8 cellular contexts compared by ENCODE assay signal in genomic region chr16:27867122-27868110, GRCh38.
DNase-seq lines count a peak whose midpoint lies in the region; ATAC-seq and TF ChIP-seq lines count a peak whose summit lies in the region.

No MANE protein-coding gene starts in this region.

- H2AFZ ChIP-seq in HCT116 (ENCODE audit: low read depth, low read length, poor library complexity, severe bottlenecking): peak overlapping the region; percentile 56

- peaks cover 0 to 9% (median 0%) of the 10 kb centered on the region in 3 donors for H3K27me3 Mint-ChIP-seq in CD14-positive monocyte (ENCODE audit: low read depth in 3 of 3)

- intact Hi-C loops in CD14-positive monocyte (cut with micrococcal nuclease): no loop called here
- intact Hi-C loops in HCT116 (cut with micrococcal nuclease): loop anchor here (1.0 to 5.0 kb wide), 3 partner anchors 229 to 350 kb away; no protein-coding TSS in a partner anchor
- intact Hi-C loops in posterior vena cava (cut with DNase I): no loop called here

- H3K27ac Mint-ChIP-seq in CD14-positive monocyte: no peak overlapping the region

- CTCF ChIA-PET in HCT116 (lab: Charles Lee): interaction anchor here (0.5 to 2.7 kb wide), 35 partner anchors 8 to 462 kb away, joined by 3 to 36 read pairs (median 4); partner anchors contain the start of genes GTF3C1 and KATNIP

- DNase-seq in CD14-positive monocyte (ENCODE audit: low spot score): no peak
- DNase-seq in HCT116 (ENCODE audit: low read depth, low spot score): peak; percentile 86
- DNase-seq in Peyer's patch: peak; percentile 17 to 75 (median 65)
- DNase-seq in activated T-cell treated with anti-CD3 and anti-CD28 coated beads, Interleukin-2, amount 50 U/mL, for 48 hours: peak; percentile 76 to 77
- DNase-seq in posterior vena cava (ENCODE audit: low spot score): peak; percentile 87
- no peak for DNase-seq in NCI-H446 treated with DMSO at 0.1 percent for 48 hours (lab: John Stamatoyannopoulos, UW)

- H3K4me1 ChIP-seq in HCT116 (ENCODE audit: control insufficient read depth in 1 of 2, insufficient read depth in 2 of 2, low read length in 2 of 2) (peaks cover 2 to 6% of the 10 kb centered on the region in 2 experiments; a peak in 3 of 4 replicates), Peyer's patch (no peaks in the 10 kb centered on the region), gastroesophageal sphincter (no peaks in the 10 kb centered on the region)

- H3K9me3 ChIP-seq in HCT116 (ENCODE audit: control insufficient read depth in 1 of 2, insufficient read depth in 1 of 2, low read depth in 1 of 2, low read length in 2 of 2): peaks cover 0 to 8% of the 10 kb centered on the region in 2 experiments; a peak in 1 of 4 replicates
- H3K9me3 ChIP-seq in Peyer's patch: peaks cover 0 to 6% (median 3%) of the 10 kb centered on the region in 4 donors
- H3K9me3 ChIP-seq in gastroesophageal sphincter: peaks cover 0 to 42% (median 0%) of the 10 kb centered on the region in 3 donors

- TF ChIP-seq CTCF in CD14-positive monocyte (IDR thresholded peaks at IDR 0.05) (peak; percentile 65), HCT116 (IDR thresholded peaks at IDR 0.05 in 2 of 3, conservative IDR thresholded peaks at IDR 0.05 in 1 of 3; ENCODE audit: borderline replicate concordance in 1 of 3, insufficient read depth in 1 of 3, low read depth in 2 of 3, low read length in 2 of 3) (peak; percentile 73 to 79 (median 77)), Peyer's patch (IDR thresholded peaks at IDR 0.05) (peak in 4 of 6 experiments; percentile 18 to 39 (median 30)), gastroesophageal sphincter (IDR thresholded peaks at IDR 0.05) (peak in 1 of 4 experiments; percentile 47)

- RAD21 ChIA-PET in HCT116 (lab: Charles Lee; ENCODE audit: low non-redundant PET in 1 of 2, low total read pairs in 2 of 2, uncharacterized antibody in 2 of 2, unreplicated experiment in 2 of 2): interaction anchor here (0.6 to 1.6 kb wide), 14 partner anchors 23 to 350 kb away, joined by 3 to 11 read pairs (median 4); partner anchors contain the start of genes GTF3C1 (in 1 of the 2) and KATNIP (in 1 of the 2)

- H4K20me1 ChIP-seq in HCT116 (ENCODE audit: insufficient read depth): no peaks in the 10 kb centered on the region

- H3K27me3 ChIP-seq in HCT116 (ENCODE audit: insufficient read depth, low read length) (0 out of 2 replicates have a peak, but pooled peaks cover 2% of the 10 kb centered on the region), Peyer's patch (no peaks in the 10 kb centered on the region), gastroesophageal sphincter (no peaks in the 10 kb centered on the region)

- TF ChIP-seq RAD21 in HCT116 (IDR thresholded peaks at IDR 0.05; ENCODE audit: low read depth): peak; percentile 86

- peaks cover 6% of the 10 kb centered on the region for H3K4me1 Mint-ChIP-seq in CD14-positive monocyte

- no peaks in the 10 kb centered on the region for H3K36me3 Mint-ChIP-seq in CD14-positive monocyte

- no TSS peak for BruUV-seq in HCT116 (replicated peaks; lab: Mats Ljungman, UMichigan)

- H3K4me3 ChIP-seq in HCT116 (replicated peaks in 1 of 2; ENCODE audit: low read depth in 1 of 2, low read length in 2 of 2) (no peak overlapping the region), Peyer's patch (no peak overlapping the region), gastroesophageal sphincter (no peak overlapping the region)

- POLR2A ChIA-PET in HCT116 (lab: Charles Lee): no interaction called here

- no peaks in the 10 kb centered on the region for H3K79me2 ChIP-seq in HCT116 (ENCODE audit: insufficient read depth, low read length)

- no peaks in the 10 kb centered on the region for H3K9me2 ChIP-seq in HCT116 (ENCODE audit: insufficient read depth)

- 40 to 52% methylated on average over 8 to 11 of the region's 19 CpGs for WGBS in gastroesophageal sphincter (ENCODE audit: low coverage in 1 of 2), 2 donors

- H3K36me3 ChIP-seq in HCT116 (ENCODE audit: control insufficient read depth in 1 of 2, insufficient read depth in 2 of 2, low read length in 2 of 2) (no peaks in the 10 kb centered on the region), Peyer's patch (no peaks in the 10 kb centered on the region), gastroesophageal sphincter (no peaks in the 10 kb centered on the region)

- H3K4me2 ChIP-seq in HCT116 (ENCODE audit: low read length): peak overlapping the region; percentile 57

- ATAC-seq in HCT116 (peak; percentile 96), gastroesophageal sphincter (peak; percentile 10), HG02938 (IDR thresholded peaks at IDR 0.05; ENCODE audit: unreplicated experiment) (no peak)

- no peak for TF ChIP-seq EP300 in gastroesophageal sphincter (IDR thresholded peaks at IDR 0.05)

- TF ChIP-seq POLR2A in HCT116 (IDR thresholded peaks at IDR 0.05; ENCODE audit: borderline replicate concordance, extremely low read depth, insufficient read depth, insufficient read length) (no peak), Peyer's patch (IDR thresholded peaks at IDR 0.05) (no peak), gastroesophageal sphincter (IDR thresholded peaks at IDR 0.05) (no peak)

- H3K9ac ChIP-seq in HCT116 (ENCODE audit: low read length): no peak overlapping the region

- H3K9me3 Mint-ChIP-seq in CD14-positive monocyte: peaks cover 8 to 29% (median 15%) of the 10 kb centered on the region in 7 donors

- peak overlapping the region; percentile 34 for H3K27ac ChIP-seq in HCT116 (ENCODE audit: low read depth, low read length)
- no peak overlapping the region for H3K27ac ChIP-seq in Peyer's patch
- H3K27ac ChIP-seq in gastroesophageal sphincter: no peak overlapping the region

- H3K4me3 Mint-ChIP-seq in CD14-positive monocyte: no peak overlapping the region

TF ChIP-seq in HCT116, 20 proteins besides CTCF, POLR2A, EP300 and RAD21:
- TF ChIP-seq, protein P1, sequence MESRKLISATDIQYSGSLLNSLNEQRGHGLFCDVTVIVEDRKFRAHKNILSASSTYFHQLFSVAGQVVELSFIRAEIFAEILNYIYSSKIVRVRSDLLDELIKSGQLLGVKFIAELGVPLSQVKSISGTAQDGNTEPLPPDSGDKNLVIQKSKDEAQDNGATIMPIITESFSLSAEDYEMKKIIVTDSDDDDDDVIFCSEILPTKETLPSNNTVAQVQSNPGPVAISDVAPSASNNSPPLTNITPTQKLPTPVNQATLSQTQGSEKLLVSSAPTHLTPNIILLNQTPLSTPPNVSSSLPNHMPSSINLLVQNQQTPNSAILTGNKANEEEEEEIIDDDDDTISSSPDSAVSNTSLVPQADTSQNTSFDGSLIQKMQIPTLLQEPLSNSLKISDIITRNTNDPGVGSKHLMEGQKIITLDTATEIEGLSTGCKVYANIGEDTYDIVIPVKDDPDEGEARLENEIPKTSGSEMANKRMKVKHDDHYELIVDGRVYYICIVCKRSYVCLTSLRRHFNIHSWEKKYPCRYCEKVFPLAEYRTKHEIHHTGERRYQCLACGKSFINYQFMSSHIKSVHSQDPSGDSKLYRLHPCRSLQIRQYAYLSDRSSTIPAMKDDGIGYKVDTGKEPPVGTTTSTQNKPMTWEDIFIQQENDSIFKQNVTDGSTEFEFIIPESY (IDR thresholded peaks at IDR 0.05; ENCODE audit: extremely low read depth, insufficient replicate concordance, low read length): peak; percentile 92
- TF ChIP-seq POLR2AphosphoS5 (IDR thresholded peaks at IDR 0.05; ENCODE audit: low read depth, low read length) (peak; percentile 46; the same call in 1 of the 2 replicates), ZNF274 (IDR thresholded peaks at IDR 0.05; ENCODE audit: low read depth, low read length) (no peak), SP1 (IDR thresholded peaks at IDR 0.05; ENCODE audit: low read depth) (peak; percentile 57), YY1 (IDR thresholded peaks at IDR 0.05; ENCODE audit: extremely low read depth, insufficient replicate concordance, low read depth, low read length) (peak; percentile 41), JUND (IDR thresholded peaks at IDR 0.05) (no peak), ZFX (IDR thresholded peaks at IDR 0.05) (peak; percentile 62; the same call in 1 of the 2 replicates), ELF1 (IDR thresholded peaks at IDR 0.05; ENCODE audit: borderline replicate concordance, low read depth) (peak; percentile 52), REST (IDR thresholded peaks at IDR 0.05; ENCODE audit: low read depth) (no peak)
- TF ChIP-seq, protein P2, sequence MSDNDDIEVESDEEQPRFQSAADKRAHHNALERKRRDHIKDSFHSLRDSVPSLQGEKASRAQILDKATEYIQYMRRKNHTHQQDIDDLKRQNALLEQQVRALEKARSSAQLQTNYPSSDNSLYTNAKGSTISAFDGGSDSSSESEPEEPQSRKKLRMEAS (IDR thresholded peaks at IDR 0.05): no peak

Comparison
In these comparisons a context has a peak if more than half of its experiments do, and no peak if none do; other contexts are left out.
1. DNase-seq: peak in HCT116 (single experiment), Peyer's patch (3 of 3), activated T-cell treated with anti-CD3 and anti-CD28 coated beads, Interleukin-2, amount 50 U/mL, for 48 hours (2 of 2) and posterior vena cava (single experiment); none in CD14-positive monocyte (single experiment) and NCI-H446 treated with DMSO at 0.1 percent for 48 hours (single experiment).